In genomic region chr9:99845063-99845462, GRCh38 we compare ENCODE assay signal across 28 cellular contexts.
"Had no signal": no experiment of that assay in that cellular context is flagged by ENCODE, and none has a peak within 500 bp of the region (broad histone marks: within the 10 kb centered on the region; RNA-seq: fewer than 3 reads in every experiment).

No MANE protein-coding gene starts in this region.

- H3K27me3 ChIP-seq: right lobe of liver, sigmoid colon, suprapubic skin, testis, tibial artery, transverse colon, upper lobe of right lung, vagina had no signal

- H3K27ac ChIP-seq: neutrophil, parathyroid adenoma, psoas muscle, right lobe of liver, sigmoid colon, suprapubic skin, testis, tibial artery, transverse colon, upper lobe of right lung, vagina had no signal

- ATAC-seq: naive thymus-derived CD8-positive, alpha-beta T cell; natural killer cell treated with Interleukin-12 subunit alpha and Interleukin-12 subunit beta and Interleukin-15 and Interleukin-18, amount 100 ng/mL, for 72 hours; right cardiac atrium; right lobe of liver; stimulated activated effector memory CD8-positive, alpha-beta T cell treated with anti-CD3 and anti-CD28 coated beads, Interleukin-12 subunit alpha, Interleukin-12 subunit beta, amount 100 ng/mL, for 72 hours; stimulated activated naive CD8-positive, alpha-beta T cell treated with anti-CD3 and anti-CD28 coated beads, Interleukin-15, amount 100 ng/mL, for 72 hours; stimulated activated naive CD8-positive, alpha-beta T cell treated with anti-CD3 and anti-CD28 coated beads, Interleukin-15, Interleukin-2, amounts not matched to agents 100 U/mL and 50 U/mL, for 24 hours; upper lobe of right lung had no signal

- H3K4me3 ChIP-seq: psoas muscle, right lobe of liver, sigmoid colon, suprapubic skin, testis, tibial artery, transverse colon, upper lobe of right lung, vagina had no signal

- DNase-seq: naive thymus-derived CD8-positive, alpha-beta T cell; nephron progenitor cell; nucleus accumbens; posterior cingulate gyrus; psoas muscle; right cardiac atrium; right lobe of liver; sigmoid colon; small intestine; stimulated activated CD4-positive, alpha-beta T cell treated with anti-CD3 and anti-CD28 coated beads, Interleukin-15, amount 100 ng/mL, for 24 hours; stimulated activated CD4-positive, alpha-beta T cell treated with anti-CD3 and anti-CD28 coated beads, Interleukin-2, amount 100 ng/mL, for 24 hours; stimulated activated CD4-positive, alpha-beta T cell treated with anti-CD3 and anti-CD28 coated beads, Interleukin-2, amount 100 ng/mL, for 48 hours; stimulated activated CD4-positive, alpha-beta T cell treated with anti-CD3 and anti-CD28 coated beads, Interleukin-4, amount 100 ng/mL, for 24 hours; stimulated activated naive CD4-positive, alpha-beta T cell; stimulated activated naive CD8-positive, alpha-beta T cell treated with anti-CD3 and anti-CD28 coated beads, Interleukin-15, amount 100 ng/mL, for 72 hours; stimulated activated naive CD8-positive, alpha-beta T cell treated with anti-CD3 and anti-CD28 coated beads, Interleukin-15, Interleukin-2, amounts not matched to agents 100 U/mL and 50 U/mL, for 24 hours; substantia nigra; testis; tibial artery; transverse colon; upper lobe of right lung had no signal

- FAIRE-seq: small intestine, urothelium cell line had no signal

- H3K36me3 ChIP-seq: neutrophil, right lobe of liver, suprapubic skin, transverse colon, upper lobe of right lung, vagina had no signal

- H3K9me3 ChIP-seq: neutrophil, psoas muscle, right lobe of liver, sigmoid colon, suprapubic skin, testis, tibial artery, transverse colon, upper lobe of right lung, vagina had no signal

- H3K4me1 ChIP-seq: parathyroid adenoma, psoas muscle, right lobe of liver, sigmoid colon, suprapubic skin, testis, tibial artery, transverse colon, upper lobe of right lung, vagina had no signal
